Comparison of ENCODE assay signal across 8 cellular contexts in genomic region chr11:57792060-57792541, GRCh38. TPM values are rescaled to one million over a fixed set of nuclear protein-coding genes. Genes with fewer than 3 reads are reported as not detected.
DNase-seq lines count a peak whose midpoint lies in the region; ATAC-seq and TF ChIP-seq lines count a peak whose summit lies in the region.

No MANE protein-coding gene starts in this region.

- no peaks in the 10 kb centered on the region for H3K9me2 ChIP-seq in GM23338 (ENCODE audit: insufficient read depth)

- H4K20me1 ChIP-seq in GM23338 (replicated peaks; ENCODE audit: insufficient read depth), result peaks cover 20% of the 10 kb centered on the region

- peak overlapping the region; percentile 79 for H3K27ac ChIP-seq in GM23338 (ENCODE audit: low read depth)

- H3K4me1 Mint-ChIP-seq in GM23338, result peaks cover 31% of the 10 kb centered on the region

- H3K4me3 ChIP-seq in GM23338, result no peak overlapping the region

- H3K79me2 ChIP-seq in GM23338 (replicated peaks; ENCODE audit: insufficient read depth), result peaks cover 92% of the 10 kb centered on the region

- no peaks in the 10 kb centered on the region for H3K9me3 Mint-ChIP-seq in GM23338

- ATAC-seq in GM23338, result no peak

- H3K4me1 ChIP-seq in GM23338 (ENCODE audit: insufficient read depth), result peaks cover 26% of the 10 kb centered on the region

- H3K4me2 ChIP-seq in GM23338, result no peak overlapping the region

- no peaks in the 10 kb centered on the region for H3K27me3 ChIP-seq in GM23338 (ENCODE audit: insufficient read depth)

- H3F3A ChIP-seq in GM23338 (replicated peaks; ENCODE audit: low read depth), result peaks cover 8% of the 10 kb centered on the region; the same call in 1 of the 2 replicates

- DNase-seq in EH (ENCODE audit: low read depth), result peak; percentile 26
- no peak for DNase-seq in GM23338 (ENCODE audit: low spot score)
- peak; percentile 87 to 94 for DNase-seq in NOMO-1 (lab: John Stamatoyannopoulos, UW; ENCODE audit: unreplicated experiment in 2 of 2)
- DNase-seq in activated T-cell treated with anti-CD3 and anti-CD28 coated beads, Interleukin-2, amount 50 U/mL, for 48 hours, result peak; percentile 79 to 81
- DNase-seq in glomerular visceral epithelial cell (ENCODE audit: extremely low spot score), result peak; percentile 90
- DNase-seq in stimulated activated CD4-positive, alpha-beta T cell treated with anti-CD3 and anti-CD28 coated beads, Interleukin-12 subunit alpha, Interleukin-12 subunit beta, amount 100 ng/mL, for 4 hours, result peak; percentile 69
- no peak for DNase-seq in DMS79 treated with DMSO at 0.1 percent for 48 hours (lab: John Stamatoyannopoulos, UW)
- DNase-seq in NCI-H1417 (lab: John Stamatoyannopoulos, UW), result no peak

- H3K36me3 Mint-ChIP-seq in GM23338 (ENCODE audit: low read depth), result peaks cover 42% of the 10 kb centered on the region

- H3K27ac Mint-ChIP-seq in GM23338, result peak overlapping the region; percentile 11; the same call in 1 of the 2 replicates

- no peak for TF ChIP-seq CTCF in GM23338 (conservative IDR thresholded peaks at IDR 0.05; ENCODE audit: low read depth in 2 of 2)

- H3K27me3 Mint-ChIP-seq in GM23338 (ENCODE audit: insufficient read depth, low read depth, poor library complexity), result peaks cover 3% of the 10 kb centered on the region

- no peak overlapping the region for H2AFZ ChIP-seq in GM23338

- H3K4me3 Mint-ChIP-seq in GM23338, result no peak overlapping the region

- peaks cover 27% of the 10 kb centered on the region for H3K36me3 ChIP-seq in GM23338 (ENCODE audit: insufficient read depth)

TF ChIP-seq in GM23338, 12 proteins besides CTCF, POLR2A, EP300 and RAD21:
- TF ChIP-seq, protein P1, sequence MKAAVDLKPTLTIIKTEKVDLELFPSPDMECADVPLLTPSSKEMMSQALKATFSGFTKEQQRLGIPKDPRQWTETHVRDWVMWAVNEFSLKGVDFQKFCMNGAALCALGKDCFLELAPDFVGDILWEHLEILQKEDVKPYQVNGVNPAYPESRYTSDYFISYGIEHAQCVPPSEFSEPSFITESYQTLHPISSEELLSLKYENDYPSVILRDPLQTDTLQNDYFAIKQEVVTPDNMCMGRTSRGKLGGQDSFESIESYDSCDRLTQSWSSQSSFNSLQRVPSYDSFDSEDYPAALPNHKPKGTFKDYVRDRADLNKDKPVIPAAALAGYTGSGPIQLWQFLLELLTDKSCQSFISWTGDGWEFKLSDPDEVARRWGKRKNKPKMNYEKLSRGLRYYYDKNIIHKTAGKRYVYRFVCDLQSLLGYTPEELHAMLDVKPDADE (IDR thresholded peaks at IDR 0.05), result no peak
- no peak for TF ChIP-seq CREB1 (CRISPR knock-in tag; IDR thresholded peaks at IDR 0.05; ENCODE audit: low read depth)
- TF ChIP-seq POLR2AphosphoS5 (IDR thresholded peaks at IDR 0.05; ENCODE audit: low read depth), result no peak
- no peak for TF ChIP-seq REST (IDR thresholded peaks at IDR 0.05; ENCODE audit: unreplicated experiment)
- no peak for TF ChIP-seq ZNF331 (CRISPR knock-in tag; IDR thresholded peaks at IDR 0.05; ENCODE audit: low read depth)
- no peak for TF ChIP-seq NANOG (IDR thresholded peaks at IDR 0.05; ENCODE audit: borderline replicate concordance)
- no peak for TF ChIP-seq ZNF114 (CRISPR knock-in tag; IDR thresholded peaks at IDR 0.05)
- TF ChIP-seq JUNB (IDR thresholded peaks at IDR 0.05; ENCODE audit: unreplicated experiment), result no peak
- no peak for TF ChIP-seq ZNF462 (CRISPR knock-in tag; IDR thresholded peaks at IDR 0.05)
- no peak for TF ChIP-seq EZH2phosphoT487 (IDR thresholded peaks at IDR 0.05; ENCODE audit: unreplicated experiment)

RNA-seq across cellular contexts. Expression of gene CTNND1, which starts 30.5 kb away (rescaled TPM):
- total RNA-seq in GM23338 (2014; rRNA removed; shearing (Covaris generic)), result 136 and 148 TPM in 2 replicates
- 37.0 and 39.1 TPM in 2 replicates for polyA plus RNA-seq in GM23338 (2016; fragmentation: Nextera tagmentation; extraction: Ambion mirVana)

RNA-seq across cellular contexts. Expression of gene BTBD18, which starts 40.5 kb away (rescaled TPM):
- 0.08 TPM in 1 of 2 replicates, not detected in the other for total RNA-seq in GM23338 (2014; rRNA removed; shearing (Covaris generic))
- 0.29 and 0.31 TPM in 2 replicates for polyA plus RNA-seq in GM23338 (2016; fragmentation: Nextera tagmentation; extraction: Ambion mirVana)

RNA-seq across cellular contexts. Expression of gene SELENOH, which starts 50.8 kb away (rescaled TPM):
- total RNA-seq in GM23338 (2014; rRNA removed; shearing (Covaris generic)), result 282 and 311 TPM in 2 replicates
- polyA plus RNA-seq in GM23338 (2016; fragmentation: Nextera tagmentation; extraction: Ambion mirVana), result 363 and 379 TPM in 2 replicates

Comparison
In these comparisons a context has a peak if more than half of its experiments do, and no peak if none do; other contexts are left out.
1. DNase-seq: peak in EH (single experiment), NOMO-1 (2 of 2), activated T-cell treated with anti-CD3 and anti-CD28 coated beads, Interleukin-2, amount 50 U/mL, for 48 hours (2 of 2), glomerular visceral epithelial cell (single experiment) and stimulated activated CD4-positive, alpha-beta T cell treated with anti-CD3 and anti-CD28 coated beads, Interleukin-12 subunit alpha, Interleukin-12 subunit beta, amount 100 ng/mL, for 4 hours (single experiment); none in GM23338 (single experiment), DMS79 treated with DMSO at 0.1 percent for 48 hours (single experiment) and NCI-H1417 (0 of 3).